In genomic region chr3:129054605-129055104, GRCh38 we compare ENCODE assay signal across 1 cellular context.
TF ChIP-seq lines count a peak whose summit lies in the region.

No MANE protein-coding gene starts in this region.

TF ChIP-seq in HCT116, 20 proteins besides CTCF, POLR2A, EP300 and RAD21 (continued from another document):
- TF ChIP-seq, protein P1, sequence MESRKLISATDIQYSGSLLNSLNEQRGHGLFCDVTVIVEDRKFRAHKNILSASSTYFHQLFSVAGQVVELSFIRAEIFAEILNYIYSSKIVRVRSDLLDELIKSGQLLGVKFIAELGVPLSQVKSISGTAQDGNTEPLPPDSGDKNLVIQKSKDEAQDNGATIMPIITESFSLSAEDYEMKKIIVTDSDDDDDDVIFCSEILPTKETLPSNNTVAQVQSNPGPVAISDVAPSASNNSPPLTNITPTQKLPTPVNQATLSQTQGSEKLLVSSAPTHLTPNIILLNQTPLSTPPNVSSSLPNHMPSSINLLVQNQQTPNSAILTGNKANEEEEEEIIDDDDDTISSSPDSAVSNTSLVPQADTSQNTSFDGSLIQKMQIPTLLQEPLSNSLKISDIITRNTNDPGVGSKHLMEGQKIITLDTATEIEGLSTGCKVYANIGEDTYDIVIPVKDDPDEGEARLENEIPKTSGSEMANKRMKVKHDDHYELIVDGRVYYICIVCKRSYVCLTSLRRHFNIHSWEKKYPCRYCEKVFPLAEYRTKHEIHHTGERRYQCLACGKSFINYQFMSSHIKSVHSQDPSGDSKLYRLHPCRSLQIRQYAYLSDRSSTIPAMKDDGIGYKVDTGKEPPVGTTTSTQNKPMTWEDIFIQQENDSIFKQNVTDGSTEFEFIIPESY (IDR thresholded peaks at IDR 0.05; ENCODE audit: extremely low read depth, insufficient replicate concordance, low read length), result no peak
- TF ChIP-seq FOSL1 (IDR thresholded peaks at IDR 0.05; ENCODE audit: low read depth), result no peak
- no peak for TF ChIP-seq ATF3 (IDR thresholded peaks at IDR 0.05)
- no peak for TF ChIP-seq TCF7L2 (IDR thresholded peaks at IDR 0.05; ENCODE audit: borderline replicate concordance, extremely low read depth, insufficient read depth, insufficient read length)
- no peak for TF ChIP-seq POLR2AphosphoS5 (IDR thresholded peaks at IDR 0.05; ENCODE audit: low read depth, low read length)
- TF ChIP-seq EZH2phosphoT487 (IDR thresholded peaks at IDR 0.05; ENCODE audit: borderline replicate concordance), result no peak
- no peak for TF ChIP-seq ZNF274 (IDR thresholded peaks at IDR 0.05; ENCODE audit: low read depth, low read length)
- TF ChIP-seq EZH2 (IDR thresholded peaks at IDR 0.05), result no peak
